13 cellular contexts compared by ENCODE assay signal in the genomic region with DNA sequence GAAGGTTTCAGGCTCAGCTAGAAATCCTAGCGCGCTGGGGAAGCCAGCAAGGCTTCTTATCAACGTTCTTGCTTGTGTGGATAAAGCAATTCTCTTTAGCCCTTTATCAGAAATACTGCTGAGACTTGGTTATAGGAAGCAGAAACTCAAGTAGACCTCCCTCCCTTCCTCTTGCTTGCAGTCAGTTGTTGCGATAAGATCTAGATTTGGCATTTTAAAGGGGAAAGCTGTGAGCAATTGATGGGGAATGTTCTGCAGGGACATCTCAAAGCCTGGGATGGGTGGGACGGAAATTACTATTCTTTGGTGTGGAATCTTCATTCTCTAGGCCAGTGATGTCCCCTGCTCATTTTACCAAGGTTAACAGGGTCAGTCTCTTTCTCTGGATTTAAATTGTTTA.
A peak's percentile ranks its signal among the peaks of the same experiment; 100 is the strongest.
DNase-seq lines count a peak whose midpoint lies in the region; ATAC-seq and TF ChIP-seq lines count a peak whose summit lies in the region.
"Had no signal": no experiment of that assay in that cellular context is flagged by ENCODE, and none has a peak within 500 bp of the region (broad histone marks: within the 10 kb centered on the region; RNA-seq: fewer than 3 reads in every experiment).

No MANE protein-coding gene starts in this region.

- in situ Hi-C loops in HAP-1 (cut with MboI; ENCODE audit: low sequenced_read_pairs) (no loop called here), astrocyte of the spinal cord (cut with HindIII; ENCODE audit: low sequenced_read_pairs) (no loop called here)

- no peak overlapping the region for H3K27ac ChIP-seq in left ventricle myocardium inferior (replicated peaks)
- no peak overlapping the region for H3K27ac ChIP-seq in heart left ventricle

- WGBS in heart left ventricle, 4 donors: 8 to 22% (median 13%) methylated on average over 5 of the region's 5 CpGs

- H3K36me3 ChIP-seq in HAP-1 (replicated peaks) (no peaks in the 10 kb centered on the region), left ventricle myocardium inferior (no peaks in the 10 kb centered on the region), heart left ventricle (no peaks in the 10 kb centered on the region)

- TF ChIP-seq POLR2A in heart left ventricle (IDR thresholded peaks at IDR 0.05): no peak

- H3K9me3 ChIP-seq in HAP-1 (no peaks in the 10 kb centered on the region), left ventricle myocardium inferior (replicated peaks) (no peaks in the 10 kb centered on the region), heart left ventricle (no peaks in the 10 kb centered on the region)

- ATAC-seq in heart left ventricle: no peak
- ATAC-seq: PC-3 had no signal

- DNase-seq in AG10803 (ENCODE audit: low read depth): peak; percentile 49
- peak in 1 of 2 experiments; percentile 55 for DNase-seq in HAP-1 (ENCODE audit: low spot score in 2 of 2)
- DNase-seq in astrocyte of the spinal cord (ENCODE audit: low read depth, low spot score): peak; percentile 3
- DNase-seq in iPS-NIHi7 (ENCODE audit: extremely low spot score): peak; percentile 18
- DNase-seq in NCI-H187 (lab: John Stamatoyannopoulos, UW): no peak
- DNase-seq in left ventricle myocardium inferior: no peak
- no peak for DNase-seq in COLO668 (lab: John Stamatoyannopoulos, UW; ENCODE audit: unreplicated experiment)
- DNase-seq in heart left ventricle: no peak
- DNase-seq: activated CD8-positive, alpha-beta memory T cell treated with anti-CD3 and anti-CD28 coated beads for 24 hours; activated effector memory CD4-positive, alpha-beta T cell treated with Interleukin-2 at 50 U/mL for 16 hours; AML-193; left cardiac atrium; PC-3 had no signal

- H3K27me3 ChIP-seq in HAP-1 (ENCODE audit: low read depth): no peaks in the 10 kb centered on the region
- H3K27me3 ChIP-seq in left ventricle myocardium inferior (ENCODE audit: low read depth): peaks cover 98% of the 10 kb centered on the region
- peaks cover 6 to 61% (median 24%) of the 10 kb centered on the region in 9 donors for H3K27me3 ChIP-seq in heart left ventricle

- intact Hi-C loops in left ventricle myocardium inferior (cut with micrococcal nuclease) (no loop called here), heart left ventricle (cut with DNase I) (no loop called here)

- H3K4me1 ChIP-seq in HAP-1: peaks cover 35% of the 10 kb centered on the region
- H3K4me1 ChIP-seq in left ventricle myocardium inferior: peaks cover 8% of the 10 kb centered on the region
- peaks cover 0 to 11% (median 0%) of the 10 kb centered on the region in 12 donors for H3K4me1 ChIP-seq in heart left ventricle

- TF ChIP-seq CTCF in AG10803 (conservative IDR thresholded peaks at IDR 0.05; ENCODE audit: low read length) (no peak), astrocyte of the spinal cord (IDR thresholded peaks at IDR 0.05; ENCODE audit: low read depth, low read length) (no peak), left ventricle myocardium inferior (IDR thresholded peaks at IDR 0.05; ENCODE audit: borderline replicate concordance) (no peak), heart left ventricle (IDR thresholded peaks at IDR 0.05) (no peak)

- H3K4me3 ChIP-seq in AG10803 (ENCODE audit: low read length): peak overlapping the region; percentile 59
- H3K4me3 ChIP-seq in HAP-1: peak overlapping the region; percentile 57
- H3K4me3 ChIP-seq in astrocyte of the spinal cord (ENCODE audit: low read depth, low read length): no peak overlapping the region
- no peak overlapping the region for H3K4me3 ChIP-seq in left ventricle myocardium inferior
- no peak overlapping the region for H3K4me3 ChIP-seq in heart left ventricle

Comparison
In these comparisons a context has a peak if more than half of its experiments do, and no peak if none do; other contexts are left out.
1. DNase-seq: peak in AG10803 (single experiment), astrocyte of the spinal cord (single experiment) and iPS-NIHi7 (single experiment); none in NCI-H187 (0 of 2), left ventricle myocardium inferior (single experiment), COLO668 (single experiment) and heart left ventricle (0 of 5).
2. H3K4me3 ChIP-seq: peak in AG10803 (single experiment) and HAP-1 (single experiment); none in astrocyte of the spinal cord (single experiment), left ventricle myocardium inferior (single experiment) and heart left ventricle (0 of 12).